ENCODE assay signal across 17 cellular contexts in genomic region chr2:105526000-105526925, GRCh38.
A peak's percentile ranks its signal among the peaks of the same experiment; 100 is the strongest.
DNase-seq lines count a peak whose midpoint lies in the region; ATAC-seq and TF ChIP-seq lines count a peak whose summit lies in the region.
"Had no signal": no experiment of that assay in that cellular context is flagged by ENCODE, and none has a peak within 500 bp of the region (broad histone marks: within the 10 kb centered on the region; RNA-seq: fewer than 3 reads in every experiment).

No MANE protein-coding gene starts in this region.

- H4K5ac ChIP-seq in H9 (ENCODE audit: insufficient read length, low read depth, low read length): no peak overlapping the region

- no peaks in the 10 kb centered on the region for H4K20me1 ChIP-seq in GM23338 (replicated peaks; ENCODE audit: insufficient read depth)
- H4K20me1 ChIP-seq in H9 (ENCODE audit: control insufficient read depth, insufficient read depth, insufficient read length): no peaks in the 10 kb centered on the region

- no peak overlapping the region for H3T11ph ChIP-seq in H9 (ENCODE audit: low read length)

- H3K27me3 ChIP-seq in GM23338 (ENCODE audit: insufficient read depth): no peaks in the 10 kb centered on the region
- no peaks in the 10 kb centered on the region for H3K27me3 ChIP-seq in H9 (ENCODE audit: insufficient read depth, low read length)
- H3K27me3 ChIP-seq in endodermal cell (ENCODE audit: control insufficient read depth, insufficient read depth, low read length, poor library complexity, severe bottlenecking): no peaks in the 10 kb centered on the region
- H3K27me3 ChIP-seq in neuronal stem cell (ENCODE audit: control insufficient read depth in 3 of 3, insufficient read depth in 3 of 3, low read depth in 1 of 3, low read length in 3 of 3): no peaks in the 10 kb centered on the region

- no peaks in the 10 kb centered on the region for H3K79me1 ChIP-seq in H9 (ENCODE audit: insufficient read depth, low read depth, low read length, poor library complexity, severe bottlenecking)
- H3K79me1 ChIP-seq in neuronal stem cell (ENCODE audit: low read depth, low read length): no peaks in the 10 kb centered on the region

- H2BK5ac ChIP-seq in H9 (ENCODE audit: insufficient read length, low read length): no peak overlapping the region
- H2BK5ac ChIP-seq in neuronal stem cell (ENCODE audit: low read length): no peak overlapping the region

- H3K9me2 ChIP-seq in GM23338 (ENCODE audit: insufficient read depth): no peaks in the 10 kb centered on the region

- H3K9me3 ChIP-seq in H9 (ENCODE audit: control insufficient read depth, low read depth, low read length) (no peaks in the 10 kb centered on the region), endodermal cell (ENCODE audit: control insufficient read depth, low read length) (no peaks in the 10 kb centered on the region), neuronal stem cell (replicated peaks in 1 of 2; ENCODE audit: control insufficient read depth in 2 of 2, insufficient read depth in 1 of 2, low read depth in 1 of 2, low read length in 2 of 2) (peaks cover 0 to 7% of the 10 kb centered on the region in 2 donors)

- H3K23ac ChIP-seq in H9 (ENCODE audit: insufficient read length, low read depth, low read length) (no peak overlapping the region), neuronal stem cell (ENCODE audit: low read depth, low read length, poor library complexity) (peak overlapping the region; percentile 80)

- H3K4me3 ChIP-seq in GM23338 (no peak overlapping the region), endodermal cell (ENCODE audit: low read length) (no peak overlapping the region), neuronal stem cell (ENCODE audit: low read length in 2 of 2) (no peak overlapping the region)
- H3K4me3 ChIP-seq: GM23248 had no signal

- no peak overlapping the region for H3K9ac ChIP-seq in H9 (ENCODE audit: extremely low read depth, insufficient read length, low read length)
- no peak overlapping the region for H3K9ac ChIP-seq in endodermal cell (ENCODE audit: extremely low read depth, low read length, poor library complexity, severe bottlenecking)
- H3K9ac ChIP-seq in neuronal stem cell (ENCODE audit: low read depth, low read length, poor library complexity): no peak overlapping the region
- H3K9ac ChIP-seq: GM23248 had no signal

- H3K4me2 ChIP-seq in GM23338: no peak overlapping the region
- no peak overlapping the region for H3K4me2 ChIP-seq in H9 (ENCODE audit: insufficient read depth, insufficient read length, low read length)
- no peak overlapping the region for H3K4me2 ChIP-seq in neuronal stem cell (ENCODE audit: insufficient read depth, low read length, poor library complexity, severe bottlenecking)

- H4K8ac ChIP-seq in H9 (replicated peaks; ENCODE audit: insufficient read length, low read depth, low read length) (no peak overlapping the region), neuronal stem cell (ENCODE audit: low read depth, low read length) (no peak overlapping the region)

- H3K4me1 ChIP-seq in GM23338 (ENCODE audit: insufficient read depth) (no peaks in the 10 kb centered on the region), H9 (ENCODE audit: insufficient read depth, low read length) (no peaks in the 10 kb centered on the region), endodermal cell (ENCODE audit: control insufficient read depth, insufficient read depth, low read length) (no peaks in the 10 kb centered on the region), neuronal stem cell (ENCODE audit: control insufficient read depth in 2 of 2, insufficient read depth in 1 of 2, low read depth in 1 of 2, low read length in 2 of 2) (no peaks in the 10 kb centered on the region)

- H3K36me3 ChIP-seq in GM23338 (ENCODE audit: insufficient read depth) (no peaks in the 10 kb centered on the region), endodermal cell (ENCODE audit: control insufficient read depth, insufficient read depth, low read length) (no peaks in the 10 kb centered on the region), neuronal stem cell (replicated peaks in 1 of 2; ENCODE audit: control insufficient read depth in 2 of 2, insufficient read depth in 2 of 2, low read length in 2 of 2) (no peaks in the 10 kb centered on the region)

- 0 out of 4 replicates have a peak, but pooled peaks of 1 of the 2 experiments have one; percentile 9 for TF ChIP-seq CTCF in GM23338 (conservative IDR thresholded peaks at IDR 0.05; ENCODE audit: low read depth in 2 of 2)
- no peak for TF ChIP-seq CTCF in H9 (conservative IDR thresholded peaks at IDR 0.05)
- no peak for TF ChIP-seq CTCF in endodermal cell (conservative IDR thresholded peaks at IDR 0.05)

- H4K91ac ChIP-seq in H9 (ENCODE audit: insufficient read length, low read depth, low read length): no peak overlapping the region
- no peak overlapping the region for H4K91ac ChIP-seq in neuronal stem cell (ENCODE audit: low read depth, low read length, poor library complexity)

- peak; percentile 73 for ATAC-seq in GM23338
- no peak for ATAC-seq in HG02938 (IDR thresholded peaks at IDR 0.05; ENCODE audit: unreplicated experiment)
- ATAC-seq in activated T-cell treated with anti-CD3 and anti-CD28 coated beads, Interleukin-2, amount 50 U/mL, for 4 hours: no peak

- no peak overlapping the region for H3K56ac ChIP-seq in H9 (ENCODE audit: insufficient read length, low read depth, low read length)

- H3K4me1 Mint-ChIP-seq in GM23338 (no peaks in the 10 kb centered on the region), H9 (no peaks in the 10 kb centered on the region), endodermal cell (no peaks in the 10 kb centered on the region)
- H3K4me1 Mint-ChIP-seq in activated T-cell treated with anti-CD3 and anti-CD28 coated beads, Interleukin-2, amount 50 U/mL, for 4 hours (ENCODE audit: low read depth): no peaks in the 10 kb centered on the region
- H3K4me1 Mint-ChIP-seq: B cell, IgD-negative memory B cell had no signal

- DNase-seq in GM23338 (ENCODE audit: low spot score) (peak; percentile 27), H9 (peak; percentile 70), endodermal cell (peak; percentile 83), neuronal stem cell (ENCODE audit: low spot score) (no peak), mucosa of gallbladder (ENCODE audit: low spot score) (no peak), NCI-H187 treated with DMSO at 0.1 percent for 48 hours (lab: John Stamatoyannopoulos, UW) (no peak)
- no peak for DNase-seq in activated T-cell treated with anti-CD3 and anti-CD28 coated beads, Interleukin-2, amount 50 U/mL, for 4 hours
- DNase-seq: C1 segment of cervical spinal cord; Calu3; CD4-positive, alpha-beta T cell; DMS 273 treated with DMSO at 0.1 percent for 48 hours; GM23248; HCEC 1CT; HFFc6 had no signal

- H3K27ac ChIP-seq in GM23338 (ENCODE audit: low read depth) (no peak overlapping the region), H9 (ENCODE audit: insufficient read length, low read depth, low read length) (no peak overlapping the region), endodermal cell (ENCODE audit: low read depth, low read length) (no peak overlapping the region), neuronal stem cell (replicated peaks; ENCODE audit: low read length) (no peak overlapping the region)
- H3K27ac ChIP-seq: GM23248 had no signal

- H3K14ac ChIP-seq in H9 (ENCODE audit: insufficient read depth, low read length): no peak overlapping the region
- no peak overlapping the region for H3K14ac ChIP-seq in neuronal stem cell (ENCODE audit: low read length)

- H3K27ac Mint-ChIP-seq in GM23338: no peak overlapping the region
- H3K27ac Mint-ChIP-seq in H9: no peak overlapping the region
- no peak overlapping the region for H3K27ac Mint-ChIP-seq in endodermal cell
- H3K27ac Mint-ChIP-seq: B cell; CD4-positive, alpha-beta T cell; HFFc6; IgD-negative memory B cell had no signal

- H3K4ac ChIP-seq in H9 (ENCODE audit: low read depth, low read length) (no peak overlapping the region), neuronal stem cell (ENCODE audit: low read length) (no peak overlapping the region)

- H2BK12ac ChIP-seq in H9 (ENCODE audit: insufficient read length, low read depth, low read length) (no peak overlapping the region), neuronal stem cell (ENCODE audit: low read length) (no peak overlapping the region)

- WGBS in H9 (ENCODE audit: extremely low coverage, insufficient read length, low lambda C conversion rate): no CpG with 5 or more reads among the region's 30 CpGs
- WGBS in endodermal cell (ENCODE audit: insufficient coverage in 1 of 2, insufficient read length in 1 of 2), 2 experiments: 84 to 86% methylated on average over 17 to 30 of the region's 30 CpGs
- no CpG with 5 or more reads among the region's 30 CpGs for WGBS in neuronal stem cell (ENCODE audit: extremely low coverage in 2 of 2, insufficient read length in 2 of 2, insufficient replicate concordance in 1 of 2), 2 donors

- H2BK120ac ChIP-seq in H9 (ENCODE audit: low read depth, low read length, poor library complexity, severe bottlenecking) (no peak overlapping the region), neuronal stem cell (ENCODE audit: low read depth, low read length) (no peak overlapping the region)

- H2AFZ ChIP-seq in GM23338 (peak overlapping the region; percentile 56), H9 (ENCODE audit: low read length) (no peak overlapping the region), neuronal stem cell (ENCODE audit: low read length) (no peak overlapping the region)
- H2AFZ ChIP-seq: GM23248 had no signal

- H2AK5ac ChIP-seq in H9 (ENCODE audit: insufficient read length, low read length): no peak overlapping the region
- no peak overlapping the region for H2AK5ac ChIP-seq in neuronal stem cell (ENCODE audit: low read depth, low read length)

- no peak overlapping the region for H3K18ac ChIP-seq in H9 (ENCODE audit: insufficient read length, low read depth, low read length)
- H3K18ac ChIP-seq in neuronal stem cell (ENCODE audit: low read length): no peak overlapping the region

- H2BK15ac ChIP-seq in H9 (ENCODE audit: low read depth, low read length): no peak overlapping the region
- H2BK15ac ChIP-seq in neuronal stem cell (ENCODE audit: low read length): no peak overlapping the region

- H3K27me3 Mint-ChIP-seq in GM23338 (ENCODE audit: insufficient read depth, low read depth, poor library complexity) (peaks cover 4% of the 10 kb centered on the region), H9 (ENCODE audit: low read depth) (peaks cover 2% of the 10 kb centered on the region; the same call in 1 of the 2 replicates), endodermal cell (ENCODE audit: insufficient read depth) (no peaks in the 10 kb centered on the region)
- H3K27me3 Mint-ChIP-seq in activated T-cell treated with anti-CD3 and anti-CD28 coated beads, Interleukin-2, amount 50 U/mL, for 4 hours (ENCODE audit: low read depth): no peaks in the 10 kb centered on the region
- H3K27me3 Mint-ChIP-seq: B cell; CD4-positive, alpha-beta T cell; IgD-negative memory B cell had no signal

- H3K36me3 Mint-ChIP-seq in GM23338 (ENCODE audit: low read depth) (no peaks in the 10 kb centered on the region; the same call in 2 of the 3 replicates), H9 (ENCODE audit: insufficient read depth in 1 of 3, low read depth in 3 of 3) (no peaks in the 10 kb centered on the region), endodermal cell (ENCODE audit: low read depth) (no peaks in the 10 kb centered on the region)
- H3K36me3 Mint-ChIP-seq in activated T-cell treated with anti-CD3 and anti-CD28 coated beads, Interleukin-2, amount 50 U/mL, for 4 hours (ENCODE audit: insufficient read depth): no peaks in the 10 kb centered on the region
- H3K36me3 Mint-ChIP-seq: IgD-negative memory B cell had no signal

- H3K4me3 Mint-ChIP-seq in GM23338 (no peak overlapping the region), H9 (no peak overlapping the region), endodermal cell (no peak overlapping the region)
- no peak overlapping the region for H3K4me3 Mint-ChIP-seq in activated T-cell treated with anti-CD3 and anti-CD28 coated beads, Interleukin-2, amount 50 U/mL, for 4 hours
- H3K4me3 Mint-ChIP-seq: B cell; CD4-positive, alpha-beta T cell; HFFc6; IgD-negative memory B cell had no signal

- no peaks in the 10 kb centered on the region for H3K23me2 ChIP-seq in H9 (ENCODE audit: insufficient read length, low read depth, low read length, poor library complexity, severe bottlenecking)

- H3F3A ChIP-seq in GM23338 (replicated peaks; ENCODE audit: low read depth): no peaks in the 10 kb centered on the region

- H3K9me3 Mint-ChIP-seq in GM23338 (peaks cover 5% of the 10 kb centered on the region; the same call in 2 of the 3 replicates), H9 (peaks cover 0 to 2% of the 10 kb centered on the region in 2 experiments; a peak in 2 of 5 replicates), endodermal cell (no peaks in the 10 kb centered on the region)
- H3K9me3 Mint-ChIP-seq in activated T-cell treated with anti-CD3 and anti-CD28 coated beads, Interleukin-2, amount 50 U/mL, for 4 hours: no peaks in the 10 kb centered on the region
- H3K9me3 Mint-ChIP-seq: CD4-positive, alpha-beta T cell; HFFc6; IgD-negative memory B cell had no signal

- H3K79me2 ChIP-seq in GM23338 (replicated peaks; ENCODE audit: insufficient read depth): no peaks in the 10 kb centered on the region
- no peaks in the 10 kb centered on the region for H3K79me2 ChIP-seq in H9 (ENCODE audit: insufficient read depth, low read length)

- no peak overlapping the region for H2BK20ac ChIP-seq in H9 (ENCODE audit: low read depth, low read length, poor library complexity, severe bottlenecking)

Comparison
In these comparisons a context has a peak if more than half of its experiments do, and no peak if none do; other contexts are left out.
1. DNase-seq: peak in GM23338 (single experiment), H9 (single experiment) and endodermal cell (single experiment); none in neuronal stem cell (single experiment), mucosa of gallbladder (single experiment), activated T-cell treated with anti-CD3 and anti-CD28 coated beads, Interleukin-2, amount 50 U/mL, for 4 hours (single experiment) and NCI-H187 treated with DMSO at 0.1 percent for 48 hours (single experiment).